In the genomic region with DNA sequence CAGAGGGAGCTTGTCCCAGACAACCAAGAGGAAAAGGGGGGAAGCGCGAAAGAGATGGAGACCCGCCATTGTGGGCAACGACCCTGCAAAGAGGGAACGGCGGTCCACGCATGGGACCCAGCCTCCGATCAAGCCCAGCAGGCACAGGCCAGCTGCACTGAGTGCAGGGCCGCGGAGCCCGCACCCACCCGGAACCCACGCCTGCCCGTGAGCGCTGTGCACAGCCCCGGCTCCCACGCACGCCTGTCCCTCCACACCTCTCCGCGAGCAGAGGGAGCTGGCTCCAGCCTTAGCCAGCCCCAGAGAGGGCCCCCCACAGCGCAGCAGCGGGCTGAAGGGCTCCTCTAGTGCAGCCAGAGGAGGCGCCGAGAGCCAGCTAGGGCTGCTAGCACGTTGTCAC, we compare ENCODE assay signal across 21 cellular contexts.
DNase-seq lines count a peak whose midpoint lies in the region; ATAC-seq and TF ChIP-seq lines count a peak whose summit lies in the region.
"Had no signal": no experiment of that assay in that cellular context is flagged by ENCODE, and none has a peak within 500 bp of the region (broad histone marks: within the 10 kb centered on the region; RNA-seq: fewer than 3 reads in every experiment).

No MANE protein-coding gene starts in this region.

- TF ChIP-seq CTCF in body of pancreas (IDR thresholded peaks at IDR 0.05) = no peak

- POLR2A ChIA-PET in naive thymus-derived CD4-positive, alpha-beta T cell (lab: Charles Lee) = no interaction called here

- H3K36me3 Mint-ChIP-seq in naive thymus-derived CD4-positive, alpha-beta T cell = no peaks in the 10 kb centered on the region
- H3K36me3 Mint-ChIP-seq in stimulated activated effector memory CD8-positive, alpha-beta T cell treated with anti-CD3 and anti-CD28 coated beads, Interleukin-12 subunit alpha, Interleukin-12 subunit beta, amount 100 ng/mL, for 72 hours = no peaks in the 10 kb centered on the region
- H3K36me3 Mint-ChIP-seq: IgD-negative memory B cell had no signal

- ATAC-seq in stimulated activated naive CD8-positive, alpha-beta T cell treated with anti-CD3 and anti-CD28 coated beads, Interleukin-15, amount 100 ng/mL, for 72 hours = peak; percentile 55
- no peak for ATAC-seq in stimulated activated naive CD8-positive, alpha-beta T cell treated with anti-CD3 and anti-CD28 coated beads, Interleukin-15, Interleukin-2, amounts not matched to agents 100 U/mL and 50 U/mL, for 24 hours
- ATAC-seq in naive thymus-derived CD4-positive, alpha-beta T cell = peak; percentile 26
- ATAC-seq in stimulated activated effector memory CD8-positive, alpha-beta T cell treated with anti-CD3 and anti-CD28 coated beads, Interleukin-12 subunit alpha, Interleukin-12 subunit beta, amount 100 ng/mL, for 72 hours = peak; percentile 8
- peak; percentile 52 for ATAC-seq in aorta (ENCODE audit: low FRiP score)
- no peak for ATAC-seq in GM19328 (IDR thresholded peaks at IDR 0.05; ENCODE audit: unreplicated experiment)
- no peak for ATAC-seq in body of pancreas
- no peak for ATAC-seq in GM19035 (IDR thresholded peaks at IDR 0.05; ENCODE audit: unreplicated experiment)
- ATAC-seq: A549, GM23338, HCT116, HepG2 had no signal

- intact Hi-C loops in naive thymus-derived CD4-positive, alpha-beta T cell (cut with micrococcal nuclease) = no loop called here
- intact Hi-C loops in aorta (cut with DNase I) (no loop called here), body of pancreas (cut with DNase I) (no loop called here)

- no peak overlapping the region for H3K27ac ChIP-seq in naive thymus-derived CD4-positive, alpha-beta T cell (ENCODE audit: low read depth, low read length)
- no peak overlapping the region for H3K27ac ChIP-seq in aorta (ENCODE audit: low read depth in 1 of 2, low read length in 2 of 2)
- H3K27ac ChIP-seq in body of pancreas = no peak overlapping the region
- H3K27ac ChIP-seq: 22Rv1, A549, C4-2B had no signal

- no peak overlapping the region for H3K4me3 ChIP-seq in naive thymus-derived CD4-positive, alpha-beta T cell (ENCODE audit: low read length)
- H3K4me3 ChIP-seq in aorta (ENCODE audit: low read length in 2 of 2) = no peak overlapping the region
- no peak overlapping the region for H3K4me3 ChIP-seq in body of pancreas
- H3K4me3 ChIP-seq: A549, GM23338 had no signal

- peaks cover 18 to 23% of the 10 kb centered on the region in 2 donors for H3K9me3 Mint-ChIP-seq in stimulated activated naive CD8-positive, alpha-beta T cell treated with anti-CD3 and anti-CD28 coated beads, Interleukin-15, amount 100 ng/mL, for 72 hours
- peaks cover 0 to 37% (median 12%) of the 10 kb centered on the region in 11 donors for H3K9me3 Mint-ChIP-seq in naive thymus-derived CD4-positive, alpha-beta T cell
- H3K9me3 Mint-ChIP-seq in stimulated activated effector memory CD8-positive, alpha-beta T cell treated with anti-CD3 and anti-CD28 coated beads, Interleukin-12 subunit alpha, Interleukin-12 subunit beta, amount 100 ng/mL, for 72 hours = peaks cover 13% of the 10 kb centered on the region

- CTCF ChIA-PET in naive thymus-derived CD4-positive, alpha-beta T cell (lab: Charles Lee) = no interaction called here

- no peaks in the 10 kb centered on the region for H3K36me3 ChIP-seq in naive thymus-derived CD4-positive, alpha-beta T cell (ENCODE audit: control insufficient read depth in 2 of 3, insufficient read depth in 3 of 3, low read length in 3 of 3)
- H3K36me3 ChIP-seq in aorta (ENCODE audit: control insufficient read depth in 1 of 2, insufficient read depth in 2 of 2, low read length in 1 of 2) (no peaks in the 10 kb centered on the region), body of pancreas (replicated peaks in 1 of 2; ENCODE audit: insufficient read depth in 1 of 2, low read depth in 2 of 2) (no peaks in the 10 kb centered on the region)

- TF ChIP-seq POLR2A in body of pancreas (IDR thresholded peaks at IDR 0.05) = no peak

- H3K4me3 Mint-ChIP-seq in stimulated activated naive CD8-positive, alpha-beta T cell treated with anti-CD3 and anti-CD28 coated beads, Interleukin-15, amount 100 ng/mL, for 72 hours = no peak overlapping the region
- H3K4me3 Mint-ChIP-seq in naive thymus-derived CD4-positive, alpha-beta T cell = no peak overlapping the region
- no peak overlapping the region for H3K4me3 Mint-ChIP-seq in stimulated activated effector memory CD8-positive, alpha-beta T cell treated with anti-CD3 and anti-CD28 coated beads, Interleukin-12 subunit alpha, Interleukin-12 subunit beta, amount 100 ng/mL, for 72 hours
- H3K4me3 Mint-ChIP-seq: CD4-positive, alpha-beta T cell; GM23338; HFFc6; IgD-negative memory B cell had no signal

- H3K9me3 ChIP-seq in naive thymus-derived CD4-positive, alpha-beta T cell (ENCODE audit: control insufficient read depth in 2 of 3, low read length in 3 of 3) = no peaks in the 10 kb centered on the region
- H3K9me3 ChIP-seq in aorta (ENCODE audit: control insufficient read depth, low read length) = no peaks in the 10 kb centered on the region
- no peaks in the 10 kb centered on the region for H3K9me3 ChIP-seq in body of pancreas
- H3K9me3 ChIP-seq: A549, Caco-2 had no signal

- no peaks in the 10 kb centered on the region for H3K4me1 ChIP-seq in naive thymus-derived CD4-positive, alpha-beta T cell (ENCODE audit: control insufficient read depth in 2 of 2, insufficient read depth in 2 of 2, low read length in 2 of 2)
- H3K4me1 ChIP-seq in aorta (ENCODE audit: control insufficient read depth in 1 of 2, insufficient read depth in 2 of 2, low read length in 2 of 2) = no peaks in the 10 kb centered on the region
- no peaks in the 10 kb centered on the region for H3K4me1 ChIP-seq in body of pancreas
- H3K4me1 ChIP-seq: A549, Caco-2 had no signal

- H3K27me3 ChIP-seq in naive thymus-derived CD4-positive, alpha-beta T cell (ENCODE audit: control insufficient read depth in 2 of 2, insufficient read depth in 2 of 2, low read length in 2 of 2) = no peaks in the 10 kb centered on the region
- H3K27me3 ChIP-seq in aorta (ENCODE audit: control insufficient read depth in 1 of 2, insufficient read depth in 2 of 2, low read length in 1 of 2) = no peaks in the 10 kb centered on the region
- no peaks in the 10 kb centered on the region for H3K27me3 ChIP-seq in body of pancreas

- 92 to 93% methylated on average over 21 to 25 of the region's 25 CpGs for WGBS in aorta, 2 donors
- WGBS in body of pancreas, 2 donors = 74 to 83% methylated on average over 11 to 24 of the region's 25 CpGs

- no peak overlapping the region for H3K27ac Mint-ChIP-seq in stimulated activated naive CD8-positive, alpha-beta T cell treated with anti-CD3 and anti-CD28 coated beads, Interleukin-15, amount 100 ng/mL, for 72 hours
- no peak overlapping the region for H3K27ac Mint-ChIP-seq in naive thymus-derived CD4-positive, alpha-beta T cell
- H3K27ac Mint-ChIP-seq in stimulated activated effector memory CD8-positive, alpha-beta T cell treated with anti-CD3 and anti-CD28 coated beads, Interleukin-12 subunit alpha, Interleukin-12 subunit beta, amount 100 ng/mL, for 72 hours = no peak overlapping the region
- H3K27ac Mint-ChIP-seq: CD4-positive, alpha-beta T cell; GM23338; HFFc6; IgD-negative memory B cell had no signal

- no peaks in the 10 kb centered on the region for H3K27me3 Mint-ChIP-seq in stimulated activated naive CD8-positive, alpha-beta T cell treated with anti-CD3 and anti-CD28 coated beads, Interleukin-15, amount 100 ng/mL, for 72 hours
- no peaks in the 10 kb centered on the region for H3K27me3 Mint-ChIP-seq in naive thymus-derived CD4-positive, alpha-beta T cell
- H3K27me3 Mint-ChIP-seq: CD4-positive, alpha-beta T cell; IgD-negative memory B cell had no signal

- H3K4me1 Mint-ChIP-seq in stimulated activated naive CD8-positive, alpha-beta T cell treated with anti-CD3 and anti-CD28 coated beads, Interleukin-15, amount 100 ng/mL, for 72 hours = no peaks in the 10 kb centered on the region
- no peaks in the 10 kb centered on the region for H3K4me1 Mint-ChIP-seq in naive thymus-derived CD4-positive, alpha-beta T cell
- H3K4me1 Mint-ChIP-seq in stimulated activated effector memory CD8-positive, alpha-beta T cell treated with anti-CD3 and anti-CD28 coated beads, Interleukin-12 subunit alpha, Interleukin-12 subunit beta, amount 100 ng/mL, for 72 hours = no peaks in the 10 kb centered on the region
- H3K4me1 Mint-ChIP-seq: GM23338, IgD-negative memory B cell had no signal

- no peak for DNase-seq in stimulated activated naive CD8-positive, alpha-beta T cell treated with anti-CD3 and anti-CD28 coated beads, Interleukin-15, amount 100 ng/mL, for 72 hours
- DNase-seq in stimulated activated naive CD8-positive, alpha-beta T cell treated with anti-CD3 and anti-CD28 coated beads, Interleukin-15, Interleukin-2, amounts not matched to agents 100 U/mL and 50 U/mL, for 24 hours = no peak
- DNase-seq in naive thymus-derived CD4-positive, alpha-beta T cell = no peak
- no peak for DNase-seq in stimulated activated effector memory CD8-positive, alpha-beta T cell treated with anti-CD3 and anti-CD28 coated beads, Interleukin-12 subunit alpha, Interleukin-12 subunit beta, amount 100 ng/mL, for 72 hours (ENCODE audit: low spot score in 2 of 2)
- no peak for DNase-seq in aorta
- DNase-seq in body of pancreas = no peak
- DNase-seq: AML-193; Caco-2; CD4-positive, alpha-beta T cell; DMS79 treated with DMSO at 0.1 percent for 48 hours; GF-D8; HFFc6 had no signal

Comparison
In these comparisons a context has a peak if more than half of its experiments do, and no peak if none do; other contexts are left out.
1. ATAC-seq: peak in stimulated activated naive CD8-positive, alpha-beta T cell treated with anti-CD3 and anti-CD28 coated beads, Interleukin-15, amount 100 ng/mL, for 72 hours (single experiment), naive thymus-derived CD4-positive, alpha-beta T cell (single experiment), stimulated activated effector memory CD8-positive, alpha-beta T cell treated with anti-CD3 and anti-CD28 coated beads, Interleukin-12 subunit alpha, Interleukin-12 subunit beta, amount 100 ng/mL, for 72 hours (single experiment) and aorta (single experiment); none in stimulated activated naive CD8-positive, alpha-beta T cell treated with anti-CD3 and anti-CD28 coated beads, Interleukin-15, Interleukin-2, amounts not matched to agents 100 U/mL and 50 U/mL, for 24 hours (single experiment), GM19328 (single experiment), body of pancreas (single experiment) and GM19035 (single experiment).